19 cellular contexts compared by ENCODE assay signal in genomic region chr18:29501952-29502351, GRCh38.
DNase-seq lines count a peak whose midpoint lies in the region; ATAC-seq, FAIRE-seq and TF ChIP-seq lines count a peak whose summit lies in the region.
"Had no signal": no experiment of that assay in that cellular context is flagged by ENCODE, and none has a peak within 500 bp of the region (broad histone marks: within the 10 kb centered on the region; RNA-seq: fewer than 3 reads in every experiment).

No MANE protein-coding gene starts in this region.

- H3K27me3 ChIP-seq in HepG2 (ENCODE audit: control insufficient read depth in 1 of 2, insufficient read depth in 2 of 2, low read length in 2 of 2) = no peaks in the 10 kb centered on the region
- H3K27me3 ChIP-seq in right lobe of liver = no peaks in the 10 kb centered on the region
- H3K27me3 ChIP-seq in foreskin keratinocyte = no peaks in the 10 kb centered on the region
- H3K27me3 ChIP-seq: ascending aorta, heart left ventricle had no signal

- H3K4me2 ChIP-seq in HepG2 (ENCODE audit: low read depth, low read length) = no peak overlapping the region

- in situ Hi-C loops in HepG2 (cut with HindIII; ENCODE audit: extremely low pct_ligation_motif_present, low pct_unique_long_range_greater_than_20kb) = no loop called here

- DNase-seq in HepG2 (ENCODE audit: low spot score) (no peak), right lobe of liver (no peak), amniotic epithelial cell (ENCODE audit: low read depth) (peak; percentile 92), foreskin keratinocyte (peak; percentile 85 to 91), NAMALWA (ENCODE audit: low spot score) (no peak), NOMO-1 treated with dmso at 0.1 percent for 144 hours (lab: John Stamatoyannopoulos, UW; ENCODE audit: unreplicated experiment) (no peak), posterior cingulate gyrus (no peak)
- DNase-seq: effector CD4-positive, alpha-beta T cell; heart left ventricle; left ventricle myocardium inferior; NCI-H187 treated with DMSO at 0.1 percent for 48 hours; NCI-H748 treated with DMSO at 0.1 percent for 48 hours; nephron progenitor cell; SHP77 treated with DMSO at 0.1 percent for 48 hours; small intestine had no signal

- no peaks in the 10 kb centered on the region for H3K79me2 ChIP-seq in HepG2 (ENCODE audit: insufficient read depth, low read length)

- no peaks in the 10 kb centered on the region for H3K9me3 ChIP-seq in HepG2 (ENCODE audit: low read length)
- H3K9me3 ChIP-seq in right lobe of liver = no peaks in the 10 kb centered on the region
- H3K9me3 ChIP-seq: ascending aorta, heart left ventricle, left ventricle myocardium inferior had no signal

- no peak for TF ChIP-seq RAD21 in HepG2 (CRISPR knock-in tag; IDR thresholded peaks at IDR 0.05)

- TF ChIP-seq POLR2A in HepG2 (IDR thresholded peaks at IDR 0.05; ENCODE audit: insufficient read depth in 1 of 2, low read depth in 2 of 2, low read length in 2 of 2) (no peak), right lobe of liver (IDR thresholded peaks at IDR 0.05) (no peak)

- H3K4me1 ChIP-seq in HepG2 (ENCODE audit: insufficient read depth, low read length) (no peaks in the 10 kb centered on the region), right lobe of liver (no peaks in the 10 kb centered on the region), foreskin keratinocyte (peaks cover 9% of the 10 kb centered on the region)
- H3K4me1 ChIP-seq: ascending aorta, heart left ventricle, left ventricle myocardium inferior had no signal

- no peak overlapping the region for H3K27ac ChIP-seq in HepG2 (ENCODE audit: extremely low read length, insufficient read depth, low read length)
- no peak overlapping the region for H3K27ac ChIP-seq in right lobe of liver
- peak overlapping the region; percentile 69 for H3K27ac ChIP-seq in foreskin keratinocyte
- H3K27ac ChIP-seq: ascending aorta, heart left ventricle, left ventricle myocardium inferior had no signal

- H3K4me3 ChIP-seq in HepG2 (replicated peaks in 1 of 3; ENCODE audit: insufficient read depth in 1 of 3, low read depth in 2 of 3, low read length in 3 of 3) (no peak overlapping the region), right lobe of liver (no peak overlapping the region)
- H3K4me3 ChIP-seq: ascending aorta, heart left ventricle, K562, left ventricle myocardium inferior had no signal

- CTCF ChIA-PET in HepG2 (lab: Yijun Ruan, JAX; ENCODE audit: low intra/inter-chr PET ratio, low total read pairs) = no interaction called here

- H2AFZ ChIP-seq in HepG2 (ENCODE audit: low read length) = no peak overlapping the region

- BruUV-seq in HepG2 (replicated peaks; lab: Mats Ljungman, UMichigan) = no TSS peak

- no peak for FAIRE-seq in HepG2 (lab: Jason Lieb, UNC)
- FAIRE-seq: A204.1, K562, small intestine had no signal

- TF ChIP-seq CTCF in HepG2 (CRISPR knock-in tag; IDR thresholded peaks at IDR 0.05) (no peak), right lobe of liver (IDR thresholded peaks at IDR 0.05) (no peak), foreskin keratinocyte (conservative IDR thresholded peaks at IDR 0.05) (no peak)

- ATAC-seq in HepG2 = no peak
- ATAC-seq in right lobe of liver = no peak
- ATAC-seq in foreskin keratinocyte = peak; percentile 99
- ATAC-seq in HG03354 (IDR thresholded peaks at IDR 0.05; ENCODE audit: poor library complexity, severe bottlenecking, unreplicated experiment) = no peak
- ATAC-seq: heart left ventricle, K562 had no signal

- intact Hi-C loops in HepG2 (cut with micrococcal nuclease; ENCODE audit: unreplicated experiment) (no loop called here), right lobe of liver (cut with DNase I) (no loop called here), posterior cingulate gyrus (cut with DNase I) (no loop called here)

- WGBS in HepG2 (ENCODE audit: low lambda C conversion rate) = 5% methylated on average over 3 of the region's 3 CpGs
- WGBS in right lobe of liver (ENCODE audit: insufficient coverage, low coverage, low lambda C conversion rate, missing lambda C conversion rate) = 52% methylated on average over 3 of the region's 3 CpGs

- H4K20me1 ChIP-seq in HepG2 (ENCODE audit: insufficient read depth, low read length) = no peaks in the 10 kb centered on the region

- POLR2A ChIA-PET in HepG2 (lab: Yijun Ruan, JAX) = no interaction called here

- TF ChIP-seq EP300 in HepG2 (IDR thresholded peaks at IDR 0.05; ENCODE audit: low read depth in 2 of 2, low read length in 2 of 2) (no peak), HepG2 (CRISPR knock-in tag; IDR thresholded peaks at IDR 0.05; ENCODE audit: borderline replicate concordance) (no peak)

- H3K9ac ChIP-seq in HepG2 (ENCODE audit: insufficient read depth, low read depth, low read length) = no peak overlapping the region

- no peaks in the 10 kb centered on the region for H3K36me3 ChIP-seq in HepG2 (replicated peaks in 1 of 2; ENCODE audit: control insufficient read depth in 1 of 2, insufficient read depth in 2 of 2, low read length in 2 of 2)
- no peaks in the 10 kb centered on the region for H3K36me3 ChIP-seq in right lobe of liver
- H3K36me3 ChIP-seq: ascending aorta, heart left ventricle, left ventricle myocardium inferior had no signal

TF ChIP-seq in HepG2, 621 proteins besides CTCF, POLR2A, EP300 and RAD21:
- TF ChIP-seq ZNF276 (CRISPR knock-in tag; IDR thresholded peaks at IDR 0.05; ENCODE audit: low read depth) = no peak
- TF ChIP-seq CREB1 (IDR thresholded peaks at IDR 0.05) = peak; percentile 53; the same call in 1 of the 2 replicates
- no peak for TF ChIP-seq CREB1 (CRISPR knock-in tag; IDR thresholded peaks at IDR 0.05)

Comparison
In these comparisons a context has a peak if more than half of its experiments do, and no peak if none do; other contexts are left out.
1. DNase-seq: peak in amniotic epithelial cell (single experiment) and foreskin keratinocyte (2 of 2); none in HepG2 (single experiment), right lobe of liver (0 of 3), NAMALWA (single experiment), NOMO-1 treated with dmso at 0.1 percent for 144 hours (single experiment) and posterior cingulate gyrus (0 of 10).